ENCODE assay signal across 21 cellular contexts in the genomic region with DNA sequence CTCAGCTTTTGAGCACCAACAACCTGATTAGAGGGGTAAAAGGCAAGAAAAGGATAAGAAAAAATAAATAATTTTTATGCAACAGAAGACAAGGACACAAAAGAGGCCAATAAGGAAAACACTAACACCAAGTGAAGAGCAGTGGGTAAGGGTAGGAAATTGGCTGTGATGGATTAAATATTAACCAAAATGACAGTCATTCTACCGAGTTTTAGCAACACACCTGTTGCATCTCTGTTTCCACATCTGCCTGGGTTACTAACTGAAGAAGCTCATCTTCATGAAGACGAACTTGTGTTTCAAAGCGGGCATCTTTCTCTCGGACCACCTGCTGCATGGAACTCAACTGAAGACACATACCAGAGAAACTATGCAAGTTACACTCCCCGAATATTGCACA.
"Had no signal": no experiment of that assay in that cellular context is flagged by ENCODE, and none has a peak within 500 bp of the region (broad histone marks: within the 10 kb centered on the region; RNA-seq: fewer than 3 reads in every experiment).

No MANE protein-coding gene starts in this region.

- H3K27me3 ChIP-seq: gastrocnemius medialis, heart right ventricle had no signal

- FAIRE-seq: urothelium cell line had no signal

- H3K27ac Mint-ChIP-seq: nephron had no signal

- ATAC-seq: esophagus mucosa, gastrocnemius medialis, psoas muscle, sciatic nerve had no signal

- H3K4me3 Mint-ChIP-seq: naive B cell, nephron had no signal

- H3K27ac ChIP-seq: gastrocnemius medialis, heart right ventricle, psoas muscle had no signal

- H3K9me3 ChIP-seq: gastrocnemius medialis, heart right ventricle, psoas muscle had no signal

- DNase-seq: effector memory CD4-positive, alpha-beta T cell; gastrocnemius medialis; heart right ventricle; hypothalamus; kidney glomerular epithelial cell; left ventricle myocardium superior; mesenchymal stem cell; midbrain; naive B cell; occipital lobe; psoas muscle; retina; small intestine; stimulated activated CD4-positive, alpha-beta T cell treated with anti-CD3 and anti-CD28 coated beads, Interleukin-2, amount 100 ng/mL, for 48 hours; stimulated activated naive CD4-positive, alpha-beta T cell treated with Interleukin-2 at 50 U/mL for 16 hours; trophoblast cell had no signal

- H3K27me3 Mint-ChIP-seq: naive B cell had no signal

- H3K4me1 ChIP-seq: gastrocnemius medialis, heart right ventricle, psoas muscle had no signal

- H3K4me3 ChIP-seq: gastrocnemius medialis, heart right ventricle, lung, psoas muscle had no signal

- H3K9me3 Mint-ChIP-seq: naive B cell had no signal
